ENCODE assay signal across 8 cellular contexts in the genomic region with DNA sequence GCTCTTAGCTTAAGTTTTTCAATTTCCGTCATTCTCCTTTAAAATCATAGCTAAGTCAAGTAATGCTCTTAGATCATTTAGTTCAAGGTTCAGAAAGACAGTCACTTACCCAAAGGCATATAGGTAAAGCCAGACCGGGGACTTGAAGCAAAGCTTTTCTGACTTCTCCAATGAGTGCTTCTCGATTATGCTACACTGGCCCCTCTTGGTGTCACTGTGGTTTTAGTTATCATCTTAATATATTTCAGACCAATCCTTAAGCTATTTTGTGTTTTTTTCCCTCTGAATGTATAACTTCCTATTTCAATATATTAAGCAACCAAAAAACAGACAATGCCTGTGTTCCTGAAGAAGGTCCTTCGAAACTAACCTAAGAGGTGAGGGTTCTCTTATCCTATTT. TPM values are rescaled to one million over a fixed set of nuclear protein-coding genes. Genes with fewer than 3 reads are reported as not detected.
DNase-seq lines count a peak whose midpoint lies in the region; ATAC-seq lines count a peak whose summit lies in the region.

No MANE protein-coding gene starts in this region.

- no peaks in the 10 kb centered on the region for H3K27me3 ChIP-seq in CD8-positive, alpha-beta memory T cell (ENCODE audit: insufficient read depth, low read length, poor library complexity, severe bottlenecking)
- no peaks in the 10 kb centered on the region for H3K27me3 ChIP-seq in mucosa of rectum (ENCODE audit: control insufficient read depth in 2 of 2, insufficient read depth in 2 of 2, low read length in 2 of 2)

- H3K27ac ChIP-seq in CD8-positive, alpha-beta memory T cell (ENCODE audit: low read depth, low read length) = no peak overlapping the region
- peak overlapping the region; percentile 53 to 61 for H3K27ac ChIP-seq in mucosa of rectum (ENCODE audit: low read depth in 2 of 2, low read length in 2 of 2)

- H3K36me3 Mint-ChIP-seq in CD8-positive, alpha-beta memory T cell = peaks cover 0 to 11% (median 5%) of the 10 kb centered on the region in 3 donors
- peaks cover 75% of the 10 kb centered on the region for H3K36me3 Mint-ChIP-seq in activated T-helper 2 cell treated with anti-CD3 and anti-CD28 coated beads, Interferon-gamma antibody, Interleukin-2, Interleukin-4, amounts not matched to agents 10 μg/mL and 5 μg/mL and 100 μg/mL, durations not matched to agents 14 hours and 24 hours and 36 hours (ENCODE audit: low read depth)

- ATAC-seq in GM21619 (IDR thresholded peaks at IDR 0.05; ENCODE audit: unreplicated experiment) (no peak), HG03521 (IDR thresholded peaks at IDR 0.05; ENCODE audit: unreplicated experiment) (no peak)

- CTCF ChIA-PET in CD8-positive, alpha-beta memory T cell (lab: Charles Lee) = interaction anchor here (0.7 to 2.9 kb wide), 16 partner anchors 9 to 659 kb away, joined by 3 to 49 read pairs (median 4); no protein-coding TSS in a partner anchor

- H3K9me3 Mint-ChIP-seq in CD8-positive, alpha-beta memory T cell = no peaks in the 10 kb centered on the region
- H3K9me3 Mint-ChIP-seq in activated T-helper 2 cell treated with anti-CD3 and anti-CD28 coated beads, Interferon-gamma antibody, Interleukin-2, Interleukin-4, amounts not matched to agents 10 μg/mL and 5 μg/mL and 100 μg/mL, durations not matched to agents 14 hours and 24 hours and 36 hours = no peaks in the 10 kb centered on the region

- no peak overlapping the region for H3K4me3 ChIP-seq in CD8-positive, alpha-beta memory T cell (ENCODE audit: low read length)
- peak overlapping the region; percentile 47 to 81 for H3K4me3 ChIP-seq in mucosa of rectum (ENCODE audit: low read length in 2 of 2)

- H3K27ac Mint-ChIP-seq in CD8-positive, alpha-beta memory T cell = peak overlapping the region; percentile 28 to 89 (median 66)
- H3K27ac Mint-ChIP-seq in activated T-helper 2 cell treated with anti-CD3 and anti-CD28 coated beads, Interferon-gamma antibody, Interleukin-2, Interleukin-4, amounts not matched to agents 10 μg/mL and 5 μg/mL and 100 μg/mL, durations not matched to agents 14 hours and 24 hours and 36 hours = peak overlapping the region; percentile 33

- peaks cover 0 to 3% of the 10 kb centered on the region in 2 donors for H3K27me3 Mint-ChIP-seq in CD8-positive, alpha-beta memory T cell
- H3K27me3 Mint-ChIP-seq in activated T-helper 2 cell treated with anti-CD3 and anti-CD28 coated beads, Interferon-gamma antibody, Interleukin-2, Interleukin-4, amounts not matched to agents 10 μg/mL and 5 μg/mL and 100 μg/mL, durations not matched to agents 14 hours and 24 hours and 36 hours (ENCODE audit: low read depth) = no peaks in the 10 kb centered on the region

- H3K36me3 ChIP-seq in CD8-positive, alpha-beta memory T cell (ENCODE audit: insufficient read depth, low read length) = no peaks in the 10 kb centered on the region
- H3K36me3 ChIP-seq in mucosa of rectum (ENCODE audit: control insufficient read depth in 2 of 2, insufficient read depth in 2 of 2, low read length in 2 of 2) = no peaks in the 10 kb centered on the region

- no peak for DNase-seq in CD8-positive, alpha-beta memory T cell
- DNase-seq in HS-5 (ENCODE audit: low read depth) = peak; percentile 13
- no peak for DNase-seq in activated T-helper 2 cell treated with anti-CD3 and anti-CD28 coated beads, Interferon-gamma antibody, Interleukin-2, Interleukin-4, amounts not matched to agents 10 μg/mL and 5 μg/mL and 100 μg/mL, durations not matched to agents 14 hours and 24 hours and 36 hours (ENCODE audit: low spot score)
- DNase-seq in NCI-H1092 treated with DMSO at 0.1 percent for 48 hours (lab: John Stamatoyannopoulos, UW) = no peak
- DNase-seq in NCI-H2196 treated with DMSO at 0.1 percent for 48 hours (lab: John Stamatoyannopoulos, UW; ENCODE audit: unreplicated experiment) = no peak

- POLR2A ChIA-PET in CD8-positive, alpha-beta memory T cell (lab: Charles Lee) = interaction anchor here (0.7 to 2.2 kb wide), 3 partner anchors 8 to 133 kb away, joined by 3 to 9 read pairs (median 3); no protein-coding TSS in a partner anchor

- H3K4me1 Mint-ChIP-seq in CD8-positive, alpha-beta memory T cell = peaks cover 86 to 98% (median 93%) of the 10 kb centered on the region in 3 donors
- H3K4me1 Mint-ChIP-seq in activated T-helper 2 cell treated with anti-CD3 and anti-CD28 coated beads, Interferon-gamma antibody, Interleukin-2, Interleukin-4, amounts not matched to agents 10 μg/mL and 5 μg/mL and 100 μg/mL, durations not matched to agents 14 hours and 24 hours and 36 hours (ENCODE audit: low read depth) = peaks cover 79% of the 10 kb centered on the region

- H3K4me1 ChIP-seq in CD8-positive, alpha-beta memory T cell (ENCODE audit: insufficient read depth, low read length) = peaks cover 68% of the 10 kb centered on the region
- H3K4me1 ChIP-seq in mucosa of rectum (ENCODE audit: control insufficient read depth in 2 of 2, insufficient read depth in 2 of 2, low read length in 2 of 2) = peaks cover 3 to 10% of the 10 kb centered on the region in 2 donors

- intact Hi-C loops in activated T-helper 2 cell treated with anti-CD3 and anti-CD28 coated beads, Interferon-gamma antibody, Interleukin-2, Interleukin-4, amounts not matched to agents 10 μg/mL and 5 μg/mL and 100 μg/mL, durations not matched to agents 14 hours and 24 hours and 36 hours (cut with micrococcal nuclease) = loop anchor here (5.0 kb wide), 3 partner anchors 208 to 658 kb away; no protein-coding TSS in a partner anchor

- H3K4me3 Mint-ChIP-seq in CD8-positive, alpha-beta memory T cell = peak overlapping the region; percentile 56 to 96 (median 83)
- peak overlapping the region; percentile 77 for H3K4me3 Mint-ChIP-seq in activated T-helper 2 cell treated with anti-CD3 and anti-CD28 coated beads, Interferon-gamma antibody, Interleukin-2, Interleukin-4, amounts not matched to agents 10 μg/mL and 5 μg/mL and 100 μg/mL, durations not matched to agents 14 hours and 24 hours and 36 hours (ENCODE audit: low read depth)

- peak overlapping the region; percentile 57 to 64 for H3K9ac ChIP-seq in mucosa of rectum (ENCODE audit: low read depth in 1 of 2, low read length in 2 of 2)

- no peaks in the 10 kb centered on the region for H3K9me3 ChIP-seq in CD8-positive, alpha-beta memory T cell (ENCODE audit: low read length)
- no peaks in the 10 kb centered on the region for H3K9me3 ChIP-seq in mucosa of rectum (ENCODE audit: control insufficient read depth in 2 of 2, low read length in 2 of 2)

RNA-seq across cellular contexts. Expression of gene PRDM1, which starts 3.8 kb away (rescaled TPM):
- 10 to 100 TPM; 88.2 to 90.7 TPM for total RNA-seq in CD8-positive, alpha-beta memory T cell
- 79.8 TPM for polyA plus RNA-seq in CD8-positive, alpha-beta memory T cell
- 49.1 and 52.3 TPM in 2 replicates for total RNA-seq in activated T-helper 2 cell treated with anti-CD3 and anti-CD28 coated beads, Interferon-gamma antibody, Interleukin-2, Interleukin-4, amounts not matched to agents 10 μg/mL and 5 μg/mL and 100 μg/mL, durations not matched to agents 14 hours and 24 hours and 36 hours
